In genomic region chr2:101205521-101205998, GRCh38 we compare ENCODE assay signal across 8 cellular contexts. TPM values are rescaled to one million over a fixed set of nuclear protein-coding genes. Genes with fewer than 3 reads are reported as not detected.
A peak's percentile ranks its signal among the peaks of the same experiment; 100 is the strongest.
DNase-seq lines count a peak whose midpoint lies in the region; ATAC-seq lines count a peak whose summit lies in the region.

No MANE protein-coding gene starts in this region.

- H3K27ac ChIP-seq in right cardiac atrium (ENCODE audit: low read length), result no peak overlapping the region

- peak overlapping the region; percentile 39 for H3K4me3 ChIP-seq in right cardiac atrium (ENCODE audit: low read length)

- 38% methylated on average over 10 of the region's 10 CpGs for WGBS in right cardiac atrium

- H3K4me1 ChIP-seq in right cardiac atrium (ENCODE audit: control insufficient read depth, insufficient read depth, low read length), result no peaks in the 10 kb centered on the region

- H3K9me3 ChIP-seq in right cardiac atrium (ENCODE audit: control insufficient read depth, low read length), result no peaks in the 10 kb centered on the region

- intact Hi-C loops in right cardiac atrium (cut with DNase I), result loop anchor here in 2 of 4 donors (5.0 to 10.0 kb wide), 2 partner anchors 191 to 193 kb away; no protein-coding TSS in a partner anchor

- ATAC-seq in right cardiac atrium, result peak; percentile 78 to 86
- no peak for ATAC-seq in HG02571 (IDR thresholded peaks at IDR 0.05; ENCODE audit: unreplicated experiment)

- DNase-seq in NCI-H1417 (lab: John Stamatoyannopoulos, UW), result peak; percentile 45 to 78 (median 47)
- DNase-seq in NCI-H1417 treated with DMSO at 0.1 percent for 48 hours (lab: John Stamatoyannopoulos, UW), result no peak
- DNase-seq in NCI-H1092 treated with DMSO at 0.1 percent for 48 hours (lab: John Stamatoyannopoulos, UW), result peak; percentile 49
- peak; percentile 65 to 89 for DNase-seq in SW 1271 (lab: John Stamatoyannopoulos, UW)
- DNase-seq in amygdala (lab: John Stamatoyannopoulos, UW), result peak in 37 of 56 donors; percentile 3 to 69 (median 17)
- peak; percentile 50 to 73 (median 60) for DNase-seq in right cardiac atrium
- DNase-seq in renal cortical epithelial cell (ENCODE audit: low read depth), result peak; percentile 85

- no peaks in the 10 kb centered on the region for H3K27me3 ChIP-seq in right cardiac atrium (ENCODE audit: control insufficient read depth, insufficient read depth)

RNA-seq across cellular contexts. Expression of gene CNOT11, which starts 47.1 kb away (rescaled TPM):
- total RNA-seq in right cardiac atrium (10 to 100 TPM; 38.8 to 60.5 (median 43.5) TPM), renal cortical epithelial cell (37.0 and 39.4 TPM in 2 replicates)
- polyA plus RNA-seq in right cardiac atrium, result 26.0 TPM

RNA-seq across cellular contexts. Expression of gene TBC1D8, which starts 54.4 kb away (rescaled TPM):
- total RNA-seq in right cardiac atrium (10 to 100 TPM; 42.3 to 79.5 (median 52.2) TPM), renal cortical epithelial cell (12.3 and 22.8 TPM in 2 replicates)
- 36.4 TPM for polyA plus RNA-seq in right cardiac atrium
